23 cellular contexts compared by ENCODE assay signal in genomic region chr6:20960067-20960466, GRCh38.
"Had no signal": no experiment of that assay in that cellular context is flagged by ENCODE, and none has a peak within 500 bp of the region (broad histone marks: within the 10 kb centered on the region; RNA-seq: fewer than 3 reads in every experiment).

No MANE protein-coding gene starts in this region.

- H3K4me2 ChIP-seq: SK-N-SH had no signal

- DNase-seq: KBM-7, MV-4-11, NCI-H1048, NCI-H1105, NCI-H1417, NCI-H1436 treated with DMSO at 0.1 percent for 48 hours, NCI-H1694, NCI-H187 treated with DMSO at 0.1 percent for 48 hours, NCI-H2081, NCI-H2107, NCI-H2227 treated with DMSO at 0.1 percent for 48 hours, NCI-H510A, NCI-H524 treated with DMSO at 0.1 percent for 48 hours, NCI-H69, NCI-H774, PC-3, SHP77, SK-N-SH, SW 1271 had no signal

- H3K27ac ChIP-seq: HL-60, RWPE1 had no signal

- H3K9ac ChIP-seq: SK-N-SH had no signal

- ATAC-seq: Panc1, PC-3 had no signal

- FAIRE-seq: HTR-8/SVneo had no signal

- H3K9me3 ChIP-seq: SK-N-SH had no signal
